Comparison of ENCODE assay signal across 8 cellular contexts in the genomic region with DNA sequence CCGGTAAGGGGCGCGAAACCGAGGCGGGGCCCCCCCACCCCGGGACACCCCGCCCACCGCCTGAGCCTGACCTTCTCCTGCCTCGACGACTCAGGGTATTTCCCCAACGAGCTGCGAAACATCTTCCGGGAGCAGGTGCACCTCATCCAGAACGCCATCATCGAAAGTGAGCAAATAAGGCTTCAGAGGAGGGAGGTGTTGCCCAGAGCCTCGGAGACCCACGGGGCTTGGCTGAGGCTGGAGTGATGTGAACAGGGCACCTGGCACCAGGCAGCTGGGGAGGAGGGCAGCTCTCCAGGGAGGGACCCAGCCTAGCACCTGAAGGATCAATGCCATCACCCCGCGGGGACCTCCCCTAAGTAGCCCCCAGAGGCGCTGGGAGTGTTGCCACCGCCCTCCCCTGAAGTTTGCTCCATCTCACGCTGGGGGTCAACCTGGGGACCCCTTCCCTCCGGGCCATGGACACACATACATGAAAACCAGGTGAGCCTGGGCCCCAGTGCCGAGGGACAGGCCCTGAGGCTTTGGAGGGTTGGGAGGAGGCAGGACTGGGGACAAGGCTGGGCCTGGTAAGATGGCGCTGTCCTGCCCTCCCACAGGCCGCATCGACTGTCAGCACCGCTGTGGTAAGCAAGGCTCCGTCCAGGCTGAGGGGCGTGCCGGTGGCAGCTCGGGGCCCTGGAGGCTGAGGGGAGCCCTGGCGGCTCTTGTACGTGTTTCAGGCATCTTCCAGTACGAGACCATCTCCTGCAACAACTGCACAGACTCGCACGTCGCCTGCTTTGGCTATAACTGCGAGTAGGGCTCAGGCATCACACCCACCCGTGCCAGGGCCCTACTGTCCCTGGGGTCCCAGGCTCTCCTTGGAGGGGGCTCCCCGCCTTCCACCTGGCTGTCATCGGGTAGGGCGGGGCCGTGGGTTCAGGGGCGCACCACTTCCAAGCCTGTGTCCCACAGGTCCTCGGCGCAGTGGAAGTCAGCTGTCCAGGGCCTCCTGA. TPM values are rescaled to one million over a fixed set of nuclear protein-coding genes. Genes with fewer than 3 reads are reported as not detected.
DNase-seq lines count a peak whose midpoint lies in the region; ATAC-seq and TF ChIP-seq lines count a peak whose summit lies in the region.

No MANE protein-coding gene starts in this region.

- intact Hi-C loops in Right ventricle myocardium inferior (cut with DNase I) (loop anchor here (2.0 kb wide), 2 partner anchors 23 to 29 kb away; no protein-coding TSS in a partner anchor), body of pancreas (cut with DNase I) (no loop called here), uterus (cut with DNase I; ENCODE audit: low total_unique reads) (no loop called here)

- in situ Hi-C loops in brain microvascular endothelial cell (cut with HindIII; ENCODE audit: low pct_ligation_motif_present, low sequenced_read_pairs) = no loop called here

- H3K4me3 ChIP-seq in cardiac muscle cell = peak overlapping the region; percentile 19
- H3K4me3 ChIP-seq in body of pancreas = no peak overlapping the region
- peak overlapping the region; percentile 63 for H3K4me3 ChIP-seq in mucosa of stomach (ENCODE audit: low read length)
- peak overlapping the region; percentile 28 to 44 for H3K4me3 ChIP-seq in uterus
- no peak overlapping the region for H3K4me3 ChIP-seq in brain microvascular endothelial cell (ENCODE audit: low read depth, low read length)

- H3K36me3 ChIP-seq in cardiac muscle cell = peaks cover 5% of the 10 kb centered on the region
- H3K36me3 ChIP-seq in body of pancreas (replicated peaks in 1 of 2; ENCODE audit: insufficient read depth in 1 of 2, low read depth in 2 of 2) = peaks cover 5 to 14% of the 10 kb centered on the region in 2 donors
- H3K36me3 ChIP-seq in mucosa of stomach (ENCODE audit: control insufficient read depth, insufficient read depth, low read length) = peaks cover 6% of the 10 kb centered on the region
- no peaks in the 10 kb centered on the region for H3K36me3 ChIP-seq in uterus
- peaks cover 28% of the 10 kb centered on the region for H3K36me3 ChIP-seq in brain microvascular endothelial cell (replicated peaks)

- DNase-seq in cardiac muscle cell (ENCODE audit: low read depth in 1 of 2, low spot score in 1 of 2) (no peak), Right ventricle myocardium inferior (ENCODE audit: missing footprints) (no peak), body of pancreas (peak; percentile 61 to 81 (median 80)), uterus (peak; percentile 46 to 50), 8988T (no peak), brain microvascular endothelial cell (no peak)

- ATAC-seq in Right ventricle myocardium inferior (no peak), body of pancreas (peak; percentile 7)

- TF ChIP-seq POLR2A in body of pancreas (IDR thresholded peaks at IDR 0.05) = no peak
- TF ChIP-seq POLR2A in uterus (IDR thresholded peaks at IDR 0.05) = no peak

- peaks cover 4% of the 10 kb centered on the region for H3K4me1 ChIP-seq in cardiac muscle cell (ENCODE audit: low read depth)
- peaks cover 30% of the 10 kb centered on the region for H3K4me1 ChIP-seq in body of pancreas
- H3K4me1 ChIP-seq in mucosa of stomach (ENCODE audit: control insufficient read depth, insufficient read depth, low read length) = peaks cover 26% of the 10 kb centered on the region
- H3K4me1 ChIP-seq in uterus = peaks cover 0 to 5% of the 10 kb centered on the region in 2 donors

- WGBS in body of pancreas, 2 donors = 40 to 42% methylated on average over 10 to 47 of the region's 47 CpGs

- no peak overlapping the region for H3K27ac ChIP-seq in cardiac muscle cell
- H3K27ac ChIP-seq in body of pancreas = peak overlapping the region; percentile 78 to 99 (median 87)
- peak overlapping the region; percentile 44 to 75 for H3K27ac ChIP-seq in uterus
- H3K27ac ChIP-seq in brain microvascular endothelial cell = no peak overlapping the region

- TF ChIP-seq CTCF in cardiac muscle cell (IDR thresholded peaks at IDR 0.05; ENCODE audit: low read depth, low read length) (no peak), body of pancreas (IDR thresholded peaks at IDR 0.05) (no peak), uterus (IDR thresholded peaks at IDR 0.05) (no peak), brain microvascular endothelial cell (IDR thresholded peaks at IDR 0.05; ENCODE audit: low read depth, low read length, missing control alignments) (no peak)

- H3K27me3 ChIP-seq in cardiac muscle cell (no peaks in the 10 kb centered on the region), body of pancreas (no peaks in the 10 kb centered on the region), mucosa of stomach (ENCODE audit: control insufficient read depth, insufficient read depth, low read length) (no peaks in the 10 kb centered on the region), uterus (no peaks in the 10 kb centered on the region), brain microvascular endothelial cell (replicated peaks) (no peaks in the 10 kb centered on the region)

- no peaks in the 10 kb centered on the region for H3K9me3 ChIP-seq in cardiac muscle cell (ENCODE audit: low read depth)
- no peaks in the 10 kb centered on the region for H3K9me3 ChIP-seq in body of pancreas
- H3K9me3 ChIP-seq in mucosa of stomach (ENCODE audit: control insufficient read depth, low read length) = no peaks in the 10 kb centered on the region
- H3K9me3 ChIP-seq in uterus = no peaks in the 10 kb centered on the region

- peak overlapping the region; percentile 58 for H3K9ac ChIP-seq in mucosa of stomach (ENCODE audit: low read length)

TF ChIP-seq in PFSK-1, 5 proteins besides CTCF, POLR2A, EP300 and RAD21:
- TF ChIP-seq, protein P1, sequence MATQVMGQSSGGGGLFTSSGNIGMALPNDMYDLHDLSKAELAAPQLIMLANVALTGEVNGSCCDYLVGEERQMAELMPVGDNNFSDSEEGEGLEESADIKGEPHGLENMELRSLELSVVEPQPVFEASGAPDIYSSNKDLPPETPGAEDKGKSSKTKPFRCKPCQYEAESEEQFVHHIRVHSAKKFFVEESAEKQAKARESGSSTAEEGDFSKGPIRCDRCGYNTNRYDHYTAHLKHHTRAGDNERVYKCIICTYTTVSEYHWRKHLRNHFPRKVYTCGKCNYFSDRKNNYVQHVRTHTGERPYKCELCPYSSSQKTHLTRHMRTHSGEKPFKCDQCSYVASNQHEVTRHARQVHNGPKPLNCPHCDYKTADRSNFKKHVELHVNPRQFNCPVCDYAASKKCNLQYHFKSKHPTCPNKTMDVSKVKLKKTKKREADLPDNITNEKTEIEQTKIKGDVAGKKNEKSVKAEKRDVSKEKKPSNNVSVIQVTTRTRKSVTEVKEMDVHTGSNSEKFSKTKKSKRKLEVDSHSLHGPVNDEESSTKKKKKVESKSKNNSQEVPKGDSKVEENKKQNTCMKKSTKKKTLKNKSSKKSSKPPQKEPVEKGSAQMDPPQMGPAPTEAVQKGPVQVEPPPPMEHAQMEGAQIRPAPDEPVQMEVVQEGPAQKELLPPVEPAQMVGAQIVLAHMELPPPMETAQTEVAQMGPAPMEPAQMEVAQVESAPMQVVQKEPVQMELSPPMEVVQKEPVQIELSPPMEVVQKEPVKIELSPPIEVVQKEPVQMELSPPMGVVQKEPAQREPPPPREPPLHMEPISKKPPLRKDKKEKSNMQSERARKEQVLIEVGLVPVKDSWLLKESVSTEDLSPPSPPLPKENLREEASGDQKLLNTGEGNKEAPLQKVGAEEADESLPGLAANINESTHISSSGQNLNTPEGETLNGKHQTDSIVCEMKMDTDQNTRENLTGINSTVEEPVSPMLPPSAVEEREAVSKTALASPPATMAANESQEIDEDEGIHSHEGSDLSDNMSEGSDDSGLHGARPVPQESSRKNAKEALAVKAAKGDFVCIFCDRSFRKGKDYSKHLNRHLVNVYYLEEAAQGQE (IDR thresholded peaks at IDR 0.05; ENCODE audit: insufficient read depth in 1 of 2, low read depth in 2 of 2, low read length in 2 of 2) = no peak
- TF ChIP-seq SIN3A (IDR thresholded peaks at IDR 0.05; ENCODE audit: borderline replicate concordance, insufficient read depth, low read length) (no peak), FOXP2 (optimal IDR thresholded peaks at IDR 0.05; ENCODE audit: borderline replicate concordance, extremely low read depth, extremely low read length, insufficient read depth) (no peak), POLR2AphosphoS5 (IDR thresholded peaks at IDR 0.05; ENCODE audit: low read depth, low read length) (peak; percentile 20; the same call in 1 of the 2 replicates), TAF1 (IDR thresholded peaks at IDR 0.05; ENCODE audit: borderline replicate concordance, insufficient read depth, low read length) (no peak)

RNA-seq across cellular contexts. Expression of a gene that starts 0.9 kb away (rescaled TPM):
- total RNA-seq in cardiac muscle cell = 10.5 and 11.6 TPM in 2 replicates
- 2.6 and 4.9 TPM in 2 replicates for polyA plus RNA-seq in cardiac muscle cell
- 1.4 TPM for total RNA-seq in Right ventricle myocardium inferior
- 1.9 TPM for polyA plus RNA-seq in PFSK-1 (2012; ENCODE audit: insufficient read length, low read depth)
- total RNA-seq in body of pancreas = 1 to 10 TPM; 3.4 to 4.0 TPM
- 10 to 100 TPM in 1 of 4 donors, 1 to 10 TPM in 3; 1.5 to 86.1 (median 5.7) TPM for total RNA-seq in uterus

RNA-seq across cellular contexts. Expression of a gene that starts 1.5 kb away (rescaled TPM):
- total RNA-seq in cardiac muscle cell = 15.1 and 17.4 TPM in 2 replicates
- polyA plus RNA-seq in cardiac muscle cell = 21.6 and 22.0 TPM in 2 replicates
- total RNA-seq in Right ventricle myocardium inferior = 14.3 TPM
- polyA plus RNA-seq in PFSK-1 (2012; ENCODE audit: insufficient read length, low read depth) = 24.1 TPM
- total RNA-seq in body of pancreas = 10 to 100 TPM; 11.7 to 22.1 TPM
- 10 to 100 TPM; 10.2 to 81.4 (median 20.7) TPM for total RNA-seq in uterus

RNA-seq across cellular contexts. Expression of a gene that starts 46.6 kb away (rescaled TPM):
- 72.5 and 76.6 TPM in 2 replicates for total RNA-seq in cardiac muscle cell
- 72.8 and 87.2 TPM in 2 replicates for polyA plus RNA-seq in cardiac muscle cell
- 234 TPM for total RNA-seq in Right ventricle myocardium inferior
- 257 TPM for polyA plus RNA-seq in PFSK-1 (2012; ENCODE audit: insufficient read length, low read depth)
- 100 to 1,000 TPM; 180 to 273 TPM for total RNA-seq in body of pancreas
- total RNA-seq in uterus = 100 to 1,000 TPM in 2 of 4 donors, 10 to 100 TPM in 2; 34.6 to 155 (median 81.7) TPM

RNA-seq across cellular contexts. Expression of a gene that starts 53.7 kb away (rescaled TPM):
- total RNA-seq in cardiac muscle cell (118 and 125 TPM in 2 replicates), Right ventricle myocardium inferior (71.8 TPM), body of pancreas (100 to 1,000 TPM in 1 of 2 donors, 10 to 100 TPM in 1; 77.0 to 124 TPM), uterus (10 to 100 TPM; 33.8 to 97.5 (median 49.8) TPM)
- polyA plus RNA-seq in cardiac muscle cell = 112 and 115 TPM in 2 replicates
- 225 TPM for polyA plus RNA-seq in PFSK-1 (2012; ENCODE audit: insufficient read length, low read depth)

Comparison
In these comparisons a context has a peak if more than half of its experiments do, and no peak if none do; other contexts are left out.
1. DNase-seq: peak in body of pancreas (4 of 4) and uterus (2 of 2); none in cardiac muscle cell (0 of 2), Right ventricle myocardium inferior (single experiment), 8988T (single experiment) and brain microvascular endothelial cell (single experiment).
2. H3K27ac ChIP-seq: peak in body of pancreas (4 of 4) and uterus (2 of 2); none in cardiac muscle cell (single experiment) and brain microvascular endothelial cell (single experiment).
3. H3K4me3 ChIP-seq: peak in cardiac muscle cell (single experiment), mucosa of stomach (single experiment) and uterus (2 of 2); none in body of pancreas (0 of 2) and brain microvascular endothelial cell (single experiment).